ENCODE assay signal across 8 cellular contexts in genomic region chr9:68974431-68974830, GRCh38. TPM values are rescaled to one million over a fixed set of nuclear protein-coding genes. Genes with fewer than 3 reads are reported as not detected.
DNase-seq lines count a peak whose midpoint lies in the region; ATAC-seq and TF ChIP-seq lines count a peak whose summit lies in the region.

No MANE protein-coding gene starts in this region.

- intact Hi-C loops in CD4-positive, alpha-beta memory T cell (cut with micrococcal nuclease): no loop called here
- intact Hi-C loops in adrenal gland (cut with DNase I): no loop called here

- H3K9me3 ChIP-seq in CD4-positive, alpha-beta memory T cell (ENCODE audit: control insufficient read depth in 1 of 2, low read length in 2 of 2): no peaks in the 10 kb centered on the region
- no peaks in the 10 kb centered on the region for H3K9me3 ChIP-seq in adrenal gland (replicated peaks in 1 of 3)

- DNase-seq in CD4-positive, alpha-beta memory T cell: no peak
- DNase-seq in activated naive CD8-positive, alpha-beta T cell treated with anti-CD3 and anti-CD28 coated beads for 36 hours: peak; percentile 33
- DNase-seq in substantia nigra (lab: John Stamatoyannopoulos, UW) (no peak), adrenal gland (no peak), cerebellum (ENCODE audit: low spot score) (no peak), HK-2 (ENCODE audit: unreplicated experiment) (no peak)

- peaks cover 7 to 8% (median 7%) of the 10 kb centered on the region in 4 donors for H3K4me1 Mint-ChIP-seq in CD4-positive, alpha-beta memory T cell
- H3K4me1 Mint-ChIP-seq in activated naive CD8-positive, alpha-beta T cell treated with anti-CD3 and anti-CD28 coated beads for 36 hours: peaks cover 27% of the 10 kb centered on the region

- no peak overlapping the region for H3K4me3 ChIP-seq in CD4-positive, alpha-beta memory T cell (ENCODE audit: low read length in 2 of 2)
- H3K4me3 ChIP-seq in adrenal gland: peak overlapping the region in 1 of 4 donors; percentile 12

- peak overlapping the region in 4 of 7 donors; percentile 9 to 55 (median 48) for H3K27ac Mint-ChIP-seq in CD4-positive, alpha-beta memory T cell
- H3K27ac Mint-ChIP-seq in activated naive CD8-positive, alpha-beta T cell treated with anti-CD3 and anti-CD28 coated beads for 36 hours: peak overlapping the region; percentile 13

- no peaks in the 10 kb centered on the region for H3K27me3 ChIP-seq in CD4-positive, alpha-beta memory T cell (ENCODE audit: insufficient read depth, low read length)
- H3K27me3 ChIP-seq in adrenal gland: no peaks in the 10 kb centered on the region

- POLR2A ChIA-PET in CD4-positive, alpha-beta memory T cell (lab: Charles Lee; ENCODE audit: partially characterized antibody): interaction anchor here (0.7 kb wide), 1 partner anchor 79 kb away, joined by 3 read pairs; no protein-coding TSS in a partner anchor

- H3K36me3 ChIP-seq in CD4-positive, alpha-beta memory T cell (ENCODE audit: insufficient read depth, low read length): no peaks in the 10 kb centered on the region
- H3K36me3 ChIP-seq in adrenal gland (replicated peaks in 1 of 2): no peaks in the 10 kb centered on the region

- H3K4me3 Mint-ChIP-seq in CD4-positive, alpha-beta memory T cell: no peak overlapping the region
- no peak overlapping the region for H3K4me3 Mint-ChIP-seq in activated naive CD8-positive, alpha-beta T cell treated with anti-CD3 and anti-CD28 coated beads for 36 hours

- 49 to 73% (median 65%) methylated on average over 5 of the region's 5 CpGs for WGBS in adrenal gland, 4 donors

- TF ChIP-seq CTCF in adrenal gland (IDR thresholded peaks at IDR 0.05): no peak

- H3K27ac ChIP-seq in CD4-positive, alpha-beta memory T cell (ENCODE audit: low read depth, low read length): no peak overlapping the region
- no peak overlapping the region for H3K27ac ChIP-seq in substantia nigra (ENCODE audit: low read depth, low read length, poor library complexity, severe bottlenecking)
- peak overlapping the region in 2 of 5 donors; percentile 61 to 79 for H3K27ac ChIP-seq in adrenal gland

- no peak for TF ChIP-seq POLR2A in adrenal gland (IDR thresholded peaks at IDR 0.05)

- no peaks in the 10 kb centered on the region for H3K36me3 Mint-ChIP-seq in CD4-positive, alpha-beta memory T cell
- H3K36me3 Mint-ChIP-seq in activated naive CD8-positive, alpha-beta T cell treated with anti-CD3 and anti-CD28 coated beads for 36 hours: peaks cover 6% of the 10 kb centered on the region

- CTCF ChIA-PET in CD4-positive, alpha-beta memory T cell (lab: Charles Lee; ENCODE audit: partially characterized antibody): interaction anchor here (1.2 to 2.6 kb wide), 4 partner anchors 23 to 61 kb away, joined by 3 to 7 read pairs (median 4); partner anchors contain the start of gene FXN

- peak; percentile 93 for ATAC-seq in GM19035 (IDR thresholded peaks at IDR 0.05; ENCODE audit: unreplicated experiment)
- ATAC-seq in HG02943 (IDR thresholded peaks at IDR 0.05; ENCODE audit: low read depth, unreplicated experiment): peak; percentile 70

- peaks cover 0 to 5% (median 0%) of the 10 kb centered on the region in 8 donors for H3K9me3 Mint-ChIP-seq in CD4-positive, alpha-beta memory T cell
- H3K9me3 Mint-ChIP-seq in activated naive CD8-positive, alpha-beta T cell treated with anti-CD3 and anti-CD28 coated beads for 36 hours: peaks cover 5% of the 10 kb centered on the region

- peaks cover 9% of the 10 kb centered on the region for H3K4me1 ChIP-seq in CD4-positive, alpha-beta memory T cell (ENCODE audit: insufficient read depth, low read length)
- H3K4me1 ChIP-seq in adrenal gland (replicated peaks in 1 of 2): peaks cover 9 to 13% of the 10 kb centered on the region in 2 donors

- H3K27me3 Mint-ChIP-seq in CD4-positive, alpha-beta memory T cell: no peaks in the 10 kb centered on the region
- H3K27me3 Mint-ChIP-seq in activated naive CD8-positive, alpha-beta T cell treated with anti-CD3 and anti-CD28 coated beads for 36 hours: no peaks in the 10 kb centered on the region

RNA-seq across cellular contexts. Expression of gene PRKACG, which starts 39.5 kb away (rescaled TPM):
- not detected for total RNA-seq in CD4-positive, alpha-beta memory T cell
- not detected for polyA plus RNA-seq in CD4-positive, alpha-beta memory T cell
- not detected for total RNA-seq in activated naive CD8-positive, alpha-beta T cell treated with anti-CD3 and anti-CD28 coated beads for 36 hours
- total RNA-seq in adrenal gland (not detected), cerebellum (not detected)
- polyA plus RNA-seq in adrenal gland: not detected
